8 cellular contexts compared by ENCODE assay signal in the genomic region with DNA sequence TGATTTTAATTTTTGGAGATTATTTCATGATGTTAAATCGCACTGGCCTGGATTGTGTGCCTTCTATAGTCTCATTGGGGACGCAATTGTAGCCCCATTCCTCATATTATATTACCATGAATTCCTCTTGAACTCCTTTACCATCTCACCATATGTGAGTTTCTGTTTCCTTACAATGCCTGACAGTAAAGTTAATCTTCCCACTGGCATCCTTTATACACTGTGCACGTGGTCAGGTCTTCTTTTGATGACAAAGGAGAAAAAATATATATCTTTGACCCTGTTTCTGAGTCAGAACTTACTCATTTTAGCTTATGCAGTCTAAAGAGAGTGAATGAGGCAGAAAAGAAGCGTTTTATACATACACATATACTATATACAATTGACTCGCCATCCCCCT. TPM values are rescaled to one million over a fixed set of nuclear protein-coding genes. Genes with fewer than 3 reads are reported as not detected.
DNase-seq lines count a peak whose midpoint lies in the region; ATAC-seq and TF ChIP-seq lines count a peak whose summit lies in the region.

No MANE protein-coding gene starts in this region.

- no peaks in the 10 kb centered on the region for H3K27me3 ChIP-seq in Panc1 (ENCODE audit: control insufficient read depth, insufficient read depth, low read length)

- CTCF ChIA-PET in Panc1 (lab: Charles Lee): no interaction called here

- H3K4me3 ChIP-seq in Panc1 (ENCODE audit: low read depth in 2 of 2, low read length in 2 of 2) (peak overlapping the region; percentile 75 to 83), epithelial cell of proximal tubule (ENCODE audit: low read depth, low read length) (peak overlapping the region; percentile 69), skeletal muscle cell (ENCODE audit: low read depth, low read length) (peak overlapping the region; percentile 86)

- H3K9me3 ChIP-seq in Panc1 (ENCODE audit: control insufficient read depth, insufficient read depth, low read depth, low read length): no peaks in the 10 kb centered on the region

- TF ChIP-seq CTCF in Panc1 (IDR thresholded peaks at IDR 0.05) (no peak), epithelial cell of proximal tubule (conservative IDR thresholded peaks at IDR 0.05; ENCODE audit: low read depth, low read length) (no peak)

- in situ Hi-C loops in Panc1 (cut with HindIII; ENCODE audit: low pct_unique_long_range_greater_than_20kb, low sequenced_read_pairs): no loop called here

- no TSS peak for BruUV-seq in Panc1 (replicated peaks; lab: Mats Ljungman, UMichigan)

- H3K27ac ChIP-seq in Panc1 (ENCODE audit: low read length): peak overlapping the region; percentile 68

- DNase-seq in DMS 273 (lab: John Stamatoyannopoulos, UW; ENCODE audit: unreplicated experiment) (peak; percentile 31), DMS 273 treated with DMSO at 0.1 percent for 48 hours (lab: John Stamatoyannopoulos, UW) (no peak), Panc1 (ENCODE audit: low read depth, low spot score) (no peak), epithelial cell of proximal tubule (ENCODE audit: low read depth) (no peak), skeletal muscle cell (ENCODE audit: low read depth) (peak; percentile 43), NCI-H1105 treated with DMSO at 0.1 percent for 48 hours (lab: John Stamatoyannopoulos, UW) (no peak), cerebellar nuclear complex (lab: John Stamatoyannopoulos, UW) (no peak)
- DNase-seq in stimulated activated CD4-positive, alpha-beta T cell treated with anti-CD3 and anti-CD28 coated beads, Interleukin-2, amount 100 ng/mL, for 48 hours: no peak

- H3K36me3 ChIP-seq in Panc1 (ENCODE audit: control insufficient read depth, insufficient read depth, low read length): no peaks in the 10 kb centered on the region

- H3K4me1 ChIP-seq in Panc1 (ENCODE audit: control insufficient read depth, insufficient read depth, low read length): peaks cover 10% of the 10 kb centered on the region; the same call in 1 of the 2 replicates

- intact Hi-C loops in Panc1 (cut with micrococcal nuclease; ENCODE audit: unreplicated experiment): no loop called here

- ATAC-seq in Panc1: no peak

- POLR2A ChIA-PET in Panc1 (lab: Charles Lee): interaction anchor here (0.6 kb wide), 1 partner anchor 477 kb away, joined by 5 read pairs; no protein-coding TSS in a partner anchor

RNA-seq across cellular contexts. Expression of gene ABL2, which starts 0.8 kb away (rescaled TPM):
- total RNA-seq in Panc1 (2021; ENCODE audit: unreplicated experiment): 38.3 TPM
- polyA plus RNA-seq in Panc1 (2012; ENCODE audit: insufficient read length): 7.1 TPM
- 12.2 and 15.6 TPM in 2 replicates for total RNA-seq in epithelial cell of proximal tubule

Comparison
In these comparisons a context has a peak if more than half of its experiments do, and no peak if none do; other contexts are left out.
1. DNase-seq: peak in DMS 273 (single experiment) and skeletal muscle cell (single experiment); none in DMS 273 treated with DMSO at 0.1 percent for 48 hours (single experiment), Panc1 (single experiment), epithelial cell of proximal tubule (single experiment), NCI-H1105 treated with DMSO at 0.1 percent for 48 hours (single experiment), cerebellar nuclear complex (0 of 2) and stimulated activated CD4-positive, alpha-beta T cell treated with anti-CD3 and anti-CD28 coated beads, Interleukin-2, amount 100 ng/mL, for 48 hours (0 of 2).
2. Peak in every context shown above with its lines, with median percentiles within 50 percentile points of each other: H3K4me3 ChIP-seq.